Comparison of ENCODE assay signal across 8 cellular contexts in the genomic region with DNA sequence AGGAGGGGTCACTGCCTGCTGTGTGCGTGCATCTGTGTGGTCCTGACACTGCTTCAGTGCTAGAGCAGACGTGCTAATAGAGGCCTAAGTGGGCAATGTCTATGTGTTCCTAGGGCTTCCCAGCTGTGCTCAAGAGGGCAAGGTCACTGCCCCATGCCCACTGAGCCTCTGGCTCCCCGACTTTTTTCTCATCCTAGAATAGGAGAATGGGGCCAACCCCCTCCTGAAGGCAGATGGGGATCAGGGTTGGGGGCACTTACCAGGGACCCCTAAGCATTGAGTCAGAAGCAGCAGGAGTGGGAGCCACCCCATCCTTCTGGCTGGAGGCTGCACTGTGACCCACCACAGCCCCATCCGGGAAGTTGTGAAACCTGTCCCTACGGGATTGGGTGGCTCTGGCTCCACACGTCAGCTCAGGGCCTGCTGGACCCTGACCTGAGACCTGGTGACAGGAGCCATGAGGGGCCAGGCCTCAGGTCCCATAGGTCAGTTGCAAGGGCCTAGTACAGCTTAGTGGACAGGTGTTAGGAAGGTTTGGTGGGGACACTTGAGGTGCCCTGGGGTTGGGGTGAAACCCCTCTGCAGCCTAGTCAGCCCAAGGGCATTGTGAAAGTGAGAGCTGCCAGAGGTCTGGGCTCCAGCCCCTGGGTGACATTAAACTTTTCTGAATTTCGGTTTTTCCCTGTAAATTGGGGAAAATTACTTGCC. TPM values are rescaled to one million over a fixed set of nuclear protein-coding genes. Genes with fewer than 3 reads are reported as not detected.
DNase-seq lines count a peak whose midpoint lies in the region; ATAC-seq and TF ChIP-seq lines count a peak whose summit lies in the region.
"Not testable (repeated sequence)": the region's sequence is repeated elsewhere in the genome, so short reads cannot be mapped to it uniquely, and the experiment has no call there.

No MANE protein-coding gene starts in this region.

- not testable (repeated sequence) for TF ChIP-seq CTCF in AG04450 (IDR thresholded peaks at IDR 0.05; ENCODE audit: low read depth, low read length); astrocyte of the spinal cord (IDR thresholded peaks at IDR 0.05; ENCODE audit: low read depth, low read length); fibroblast of pulmonary artery (IDR thresholded peaks at IDR 0.05; ENCODE audit: low read length, missing control alignments)

- H3K27me3 Mint-ChIP-seq in T-cell: not testable (repeated sequence)

- POLR2A ChIA-PET in AG04450 (lab: Yijun Ruan, JAX); T-cell (lab: Charles Lee): not testable (repeated sequence)

- peak overlapping the region; percentile 94 to 97 for H3K27ac Mint-ChIP-seq in T-cell

- not testable (repeated sequence) for H3K36me3 Mint-ChIP-seq in T-cell

- ATAC-seq in GM21360 (IDR thresholded peaks at IDR 0.05; ENCODE audit: unreplicated experiment) (peak; percentile 6), HG03520 (IDR thresholded peaks at IDR 0.05; ENCODE audit: unreplicated experiment) (peak; percentile 4)
- not testable (repeated sequence) for ATAC-seq in T-cell (replicated peaks in 1 of 4)

- CTCF ChIA-PET in AG04450 (lab: Charles Lee); T-cell (lab: Charles Lee): not testable (repeated sequence)

- H3K27ac ChIP-seq in AG04450 (ENCODE audit: low read depth, low read length): not testable (repeated sequence)

- peaks cover 34% of the 10 kb centered on the region for H3K4me1 ChIP-seq in mononuclear cell (ENCODE audit: insufficient read depth, low read length)

- H3K9me3 ChIP-seq in AG04450 (ENCODE audit: control insufficient read depth, insufficient read depth, low read length); mononuclear cell (ENCODE audit: low read depth, low read length): not testable (repeated sequence)

- H3K4me3 ChIP-seq in AG04450 (ENCODE audit: low read depth, low read length) (peak overlapping the region; percentile 95), astrocyte of the spinal cord (ENCODE audit: low read depth, low read length) (peak overlapping the region; percentile 96), fibroblast of pulmonary artery (replicated peaks; ENCODE audit: low read depth, low read length) (peak overlapping the region; percentile 93), mononuclear cell (ENCODE audit: low read length) (peak overlapping the region; percentile 95), skeletal muscle cell (ENCODE audit: low read depth, low read length) (peak overlapping the region; percentile 95)

- not testable (repeated sequence) for H3K27me3 ChIP-seq in AG04450 (ENCODE audit: control insufficient read depth, insufficient read depth, low read length); mononuclear cell (ENCODE audit: insufficient read depth, low read length)

- not testable (repeated sequence) for DNase-seq in AG04450 (ENCODE audit: low read depth, low spot score); T-cell; astrocyte of the spinal cord (ENCODE audit: low read depth, low spot score); fibroblast of pulmonary artery (ENCODE audit: low read depth); skeletal muscle cell (ENCODE audit: low read depth)

- H3K4me1 Mint-ChIP-seq in T-cell: peaks cover 43 to 50% (median 46%) of the 10 kb centered on the region in 3 donors

- H3K4me3 Mint-ChIP-seq in T-cell: peak overlapping the region; percentile 93 to 97 (median 96)

- not testable (repeated sequence) for H3K9me3 Mint-ChIP-seq in T-cell

- in situ Hi-C loops in astrocyte of the spinal cord (cut with HindIII; ENCODE audit: low sequenced_read_pairs): not testable (repeated sequence)

RNA-seq across cellular contexts. Expression of gene MST1, which starts 0.8 kb away (rescaled TPM):
- 6.4 and 6.5 TPM in 2 replicates for polyA plus RNA-seq in AG04450 (2011; rRNA removed)
- polyA minus RNA-seq in AG04450 (2011; rRNA and poly(A)+ RNA removed): 2.8 and 5.6 TPM in 2 replicates
- total RNA-seq in T-cell (10 to 100 TPM in 4 of 5 donors, 1 to 10 TPM in 1; 9.9 to 16.1 (median 12.6) TPM), mononuclear cell (2.1 TPM)

RNA-seq across cellular contexts. Expression of gene RNF123, which starts 0.9 kb away (rescaled TPM):
- 22.9 and 33.3 TPM in 2 replicates for polyA plus RNA-seq in AG04450 (2011; rRNA removed)
- 38.5 and 52.5 TPM in 2 replicates for polyA minus RNA-seq in AG04450 (2011; rRNA and poly(A)+ RNA removed)
- 10 to 100 TPM; 40.9 to 79.8 (median 72.8) TPM for total RNA-seq in T-cell
- 6.2 TPM for total RNA-seq in mononuclear cell

RNA-seq across cellular contexts. Expression of gene APEH, which starts 14.3 kb away (rescaled TPM):
- polyA plus RNA-seq in AG04450 (2011; rRNA removed): 85.3 and 108 TPM in 2 replicates
- polyA minus RNA-seq in AG04450 (2011; rRNA and poly(A)+ RNA removed): 146 and 205 TPM in 2 replicates
- total RNA-seq in T-cell (100 to 1,000 TPM in 4 of 5 donors, 10 to 100 TPM in 1; 82.8 to 162 (median 141) TPM), mononuclear cell (30.7 TPM)

RNA-seq across cellular contexts. Expression of gene AMIGO3, which starts 31.0 kb away (rescaled TPM):
- polyA plus RNA-seq in AG04450 (2011; rRNA removed): 0.11 TPM in 1 of 2 replicates, not detected in the other
- polyA minus RNA-seq in AG04450 (2011; rRNA and poly(A)+ RNA removed): not detected in 2 replicates
- total RNA-seq in T-cell (1 to 10 TPM in 1 of 5 donors, under 1 TPM in 2, not detected in 2; 0.20 to 1.4 (median 0.26) TPM), mononuclear cell (3.8 TPM)

RNA-seq across cellular contexts. Expression of gene GMPPB, which starts 35.3 kb away (rescaled TPM):
- 13.9 and 15.7 TPM in 2 replicates for polyA plus RNA-seq in AG04450 (2011; rRNA removed)
- polyA minus RNA-seq in AG04450 (2011; rRNA and poly(A)+ RNA removed): 17.5 and 23.5 TPM in 2 replicates
- total RNA-seq in T-cell: 10 to 100 TPM; 34.5 to 54.5 (median 39.9) TPM
- total RNA-seq in mononuclear cell: 13.3 TPM
